Comparison of ENCODE assay signal across 1 cellular context in the genomic region with DNA sequence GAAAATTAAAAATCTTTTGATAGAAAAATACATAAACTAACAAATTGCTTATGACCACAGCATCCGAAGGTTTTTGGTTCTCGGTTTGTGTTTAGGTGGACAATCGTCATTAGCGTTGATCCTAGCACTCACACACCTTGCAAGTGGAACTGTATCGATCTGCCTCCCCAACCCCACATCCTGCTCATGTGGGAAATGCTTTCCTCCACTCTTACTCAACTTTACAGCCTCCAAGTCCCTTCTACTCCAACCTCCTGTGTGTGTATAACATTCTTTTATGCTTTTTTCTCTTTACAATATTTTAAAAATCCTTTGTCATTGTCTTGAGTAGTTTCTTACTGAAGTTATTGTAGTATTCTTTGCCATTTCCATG.
TF ChIP-seq lines count a peak whose summit lies in the region.

No MANE protein-coding gene starts in this region.

TF ChIP-seq in SK-N-SH treated with all-trans-retinoic acid at 6 μM for 48 hours, 23 proteins besides CTCF, POLR2A, EP300 and RAD21 (continued from another document):
- TF ChIP-seq, protein P1, sequence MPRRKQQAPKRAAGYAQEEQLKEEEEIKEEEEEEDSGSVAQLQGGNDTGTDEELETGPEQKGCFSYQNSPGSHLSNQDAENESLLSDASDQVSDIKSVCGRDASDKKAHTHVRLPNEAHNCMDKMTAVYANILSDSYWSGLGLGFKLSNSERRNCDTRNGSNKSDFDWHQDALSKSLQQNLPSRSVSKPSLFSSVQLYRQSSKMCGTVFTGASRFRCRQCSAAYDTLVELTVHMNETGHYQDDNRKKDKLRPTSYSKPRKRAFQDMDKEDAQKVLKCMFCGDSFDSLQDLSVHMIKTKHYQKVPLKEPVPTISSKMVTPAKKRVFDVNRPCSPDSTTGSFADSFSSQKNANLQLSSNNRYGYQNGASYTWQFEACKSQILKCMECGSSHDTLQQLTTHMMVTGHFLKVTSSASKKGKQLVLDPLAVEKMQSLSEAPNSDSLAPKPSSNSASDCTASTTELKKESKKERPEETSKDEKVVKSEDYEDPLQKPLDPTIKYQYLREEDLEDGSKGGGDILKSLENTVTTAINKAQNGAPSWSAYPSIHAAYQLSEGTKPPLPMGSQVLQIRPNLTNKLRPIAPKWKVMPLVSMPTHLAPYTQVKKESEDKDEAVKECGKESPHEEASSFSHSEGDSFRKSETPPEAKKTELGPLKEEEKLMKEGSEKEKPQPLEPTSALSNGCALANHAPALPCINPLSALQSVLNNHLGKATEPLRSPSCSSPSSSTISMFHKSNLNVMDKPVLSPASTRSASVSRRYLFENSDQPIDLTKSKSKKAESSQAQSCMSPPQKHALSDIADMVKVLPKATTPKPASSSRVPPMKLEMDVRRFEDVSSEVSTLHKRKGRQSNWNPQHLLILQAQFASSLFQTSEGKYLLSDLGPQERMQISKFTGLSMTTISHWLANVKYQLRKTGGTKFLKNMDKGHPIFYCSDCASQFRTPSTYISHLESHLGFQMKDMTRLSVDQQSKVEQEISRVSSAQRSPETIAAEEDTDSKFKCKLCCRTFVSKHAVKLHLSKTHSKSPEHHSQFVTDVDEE (CRISPR knock-in tag; IDR thresholded peaks at IDR 0.05): no peak
- no peak for TF ChIP-seq TOX (CRISPR knock-in tag; IDR thresholded peaks at IDR 0.05; ENCODE audit: borderline replicate concordance)
- no peak for TF ChIP-seq PPARA (CRISPR knock-in tag; IDR thresholded peaks at IDR 0.05; ENCODE audit: borderline replicate concordance)
- no peak for TF ChIP-seq ZNF8 (CRISPR knock-in tag; IDR thresholded peaks at IDR 0.05)
- no peak for TF ChIP-seq SNAI2 (CRISPR knock-in tag; IDR thresholded peaks at IDR 0.05)
- TF ChIP-seq ZFP30 (CRISPR knock-in tag; IDR thresholded peaks at IDR 0.05): no peak
- no peak for TF ChIP-seq ISL1 (CRISPR knock-in tag; IDR thresholded peaks at IDR 0.05)
- no peak for TF ChIP-seq GLIS3 (CRISPR knock-in tag; IDR thresholded peaks at IDR 0.05)
- TF ChIP-seq ESRRG (CRISPR knock-in tag; IDR thresholded peaks at IDR 0.05): no peak
- TF ChIP-seq OSR1 (CRISPR knock-in tag; IDR thresholded peaks at IDR 0.05): no peak
- TF ChIP-seq, protein P2, sequence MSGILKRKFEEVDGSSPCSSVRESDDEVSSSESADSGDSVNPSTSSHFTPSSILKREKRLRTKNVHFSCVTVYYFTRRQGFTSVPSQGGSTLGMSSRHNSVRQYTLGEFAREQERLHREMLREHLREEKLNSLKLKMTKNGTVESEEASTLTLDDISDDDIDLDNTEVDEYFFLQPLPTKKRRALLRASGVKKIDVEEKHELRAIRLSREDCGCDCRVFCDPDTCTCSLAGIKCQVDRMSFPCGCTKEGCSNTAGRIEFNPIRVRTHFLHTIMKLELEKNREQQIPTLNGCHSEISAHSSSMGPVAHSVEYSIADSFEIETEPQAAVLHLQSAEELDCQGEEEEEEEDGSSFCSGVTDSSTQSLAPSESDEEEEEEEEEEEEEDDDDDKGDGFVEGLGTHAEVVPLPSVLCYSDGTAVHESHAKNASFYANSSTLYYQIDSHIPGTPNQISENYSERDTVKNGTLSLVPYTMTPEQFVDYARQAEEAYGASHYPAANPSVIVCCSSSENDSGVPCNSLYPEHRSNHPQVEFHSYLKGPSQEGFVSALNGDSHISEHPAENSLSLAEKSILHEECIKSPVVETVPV (CRISPR knock-in tag; IDR thresholded peaks at IDR 0.05): no peak
